ENCODE assay signal across 8 cellular contexts in genomic region chr6:44128020-44128917, GRCh38. TPM values are rescaled to one million over a fixed set of nuclear protein-coding genes. Genes with fewer than 3 reads are reported as not detected.
DNase-seq lines count a peak whose midpoint lies in the region; ATAC-seq and TF ChIP-seq lines count a peak whose summit lies in the region.

No MANE protein-coding gene starts in this region.

- peaks cover 11 to 72% (median 42%) of the 10 kb centered on the region in 3 donors for H3K4me1 ChIP-seq in esophagus squamous epithelium
- peaks cover 27 to 32% of the 10 kb centered on the region in 2 donors for H3K4me1 ChIP-seq in naive thymus-derived CD4-positive, alpha-beta T cell (ENCODE audit: control insufficient read depth in 2 of 2, insufficient read depth in 2 of 2, low read length in 2 of 2)
- H3K4me1 ChIP-seq in vagina, result peaks cover 74% of the 10 kb centered on the region

- peak; percentile 25 for ATAC-seq in HG03432 (IDR thresholded peaks at IDR 0.05; ENCODE audit: unreplicated experiment)
- peak; percentile 9 for ATAC-seq in activated B cell treated with CpG ODN at 0.5 μM for 24 hours (ENCODE audit: low read depth)
- ATAC-seq in naive thymus-derived CD4-positive, alpha-beta T cell, result no peak
- no peak for ATAC-seq in GM18870 (IDR thresholded peaks at IDR 0.05; ENCODE audit: unreplicated experiment)

- intact Hi-C loops in activated B cell treated with CpG ODN at 0.5 μM for 24 hours (cut with micrococcal nuclease) (loop anchor here (5.0 kb wide), 1 partner anchor 94 kb away; the partner anchor contains the start of gene SLC29A1), esophagus squamous epithelium (cut with DNase I) (no loop called here), vagina (cut with DNase I) (no loop called here)
- intact Hi-C loops in naive thymus-derived CD4-positive, alpha-beta T cell (cut with micrococcal nuclease), result loop anchor here in 1 of 2 donors (5.0 kb wide), 1 partner anchor 1999 kb away; the partner anchor contains the start of gene ENPP4

- H3K27me3 ChIP-seq in esophagus squamous epithelium (no peaks in the 10 kb centered on the region), vagina (no peaks in the 10 kb centered on the region)
- no peaks in the 10 kb centered on the region for H3K27me3 ChIP-seq in naive thymus-derived CD4-positive, alpha-beta T cell (ENCODE audit: control insufficient read depth in 2 of 2, insufficient read depth in 2 of 2, low read length in 2 of 2)

- peak overlapping the region; percentile 87 to 98 (median 96) for H3K4me3 ChIP-seq in esophagus squamous epithelium
- H3K4me3 ChIP-seq in naive thymus-derived CD4-positive, alpha-beta T cell (ENCODE audit: low read length), result peak overlapping the region; percentile 65
- peak overlapping the region; percentile 78 to 98 for H3K4me3 ChIP-seq in vagina

- peaks cover 44% of the 10 kb centered on the region for H3K4me1 Mint-ChIP-seq in activated B cell treated with CpG ODN at 0.5 μM for 24 hours
- peaks cover 39 to 75% (median 51%) of the 10 kb centered on the region in 7 donors for H3K4me1 Mint-ChIP-seq in naive thymus-derived CD4-positive, alpha-beta T cell

- POLR2A ChIA-PET in activated B cell treated with CpG ODN at 0.5 μM for 24 hours (lab: Charles Lee), result interaction anchor here (0.6 to 1.4 kb wide), 13 partner anchors 10 to 553 kb away, joined by 3 to 11 read pairs (median 4); partner anchors contain the start of genes CDC5L, GTPBP2, HSP90AB1 and POLH
- POLR2A ChIA-PET in naive thymus-derived CD4-positive, alpha-beta T cell (lab: Charles Lee), result interaction anchor here (0.7 to 1.0 kb wide), 2 partner anchors 13 to 118 kb away, joined by 3 read pairs; partner anchors contain the start of gene HSP90AB1

- no peak overlapping the region for H3K27ac Mint-ChIP-seq in activated B cell treated with CpG ODN at 0.5 μM for 24 hours
- peak overlapping the region in 6 of 9 donors; percentile 31 to 71 (median 49) for H3K27ac Mint-ChIP-seq in naive thymus-derived CD4-positive, alpha-beta T cell

- WGBS in esophagus squamous epithelium, 2 donors, result 12% methylated on average over 10 of the region's 49 CpGs; no CpG with 5 or more reads in 1 of the 2 donors

- H3K9me3 ChIP-seq in esophagus squamous epithelium (no peaks in the 10 kb centered on the region), vagina (no peaks in the 10 kb centered on the region)
- H3K9me3 ChIP-seq in naive thymus-derived CD4-positive, alpha-beta T cell (ENCODE audit: control insufficient read depth in 2 of 3, low read length in 3 of 3), result no peaks in the 10 kb centered on the region

- H3K9me3 Mint-ChIP-seq in activated B cell treated with CpG ODN at 0.5 μM for 24 hours, result no peaks in the 10 kb centered on the region
- H3K9me3 Mint-ChIP-seq in naive thymus-derived CD4-positive, alpha-beta T cell, result no peaks in the 10 kb centered on the region

- H3K36me3 ChIP-seq in esophagus squamous epithelium, result no peaks in the 10 kb centered on the region
- peaks cover 0 to 5% (median 0%) of the 10 kb centered on the region in 3 experiments for H3K36me3 ChIP-seq in naive thymus-derived CD4-positive, alpha-beta T cell (ENCODE audit: control insufficient read depth in 2 of 3, insufficient read depth in 3 of 3, low read length in 3 of 3)
- H3K36me3 ChIP-seq in vagina, result no peaks in the 10 kb centered on the region

- CTCF ChIA-PET in activated B cell treated with CpG ODN at 0.5 μM for 24 hours (lab: Charles Lee), result no interaction called here
- CTCF ChIA-PET in naive thymus-derived CD4-positive, alpha-beta T cell (lab: Charles Lee), result no interaction called here

- no peak for TF ChIP-seq POLR2A in esophagus squamous epithelium (IDR thresholded peaks at IDR 0.05)
- no peak for TF ChIP-seq POLR2A in vagina (IDR thresholded peaks at IDR 0.05)

- DNase-seq in NCI-H1105 (lab: John Stamatoyannopoulos, UW) (peak; percentile 20), NCI-H1105 treated with DMSO at 0.1 percent for 48 hours (lab: John Stamatoyannopoulos, UW) (no peak), activated B cell treated with CpG ODN at 0.5 μM for 24 hours (peak; percentile 34), esophagus squamous epithelium (lab: John Stamatoyannopoulos, UW) (no peak), vagina (ENCODE audit: extremely low spot score in 2 of 2) (no peak)
- DNase-seq in naive thymus-derived CD4-positive, alpha-beta T cell, result peak in 7 of 9 donors; percentile 8 to 35 (median 18)

- peak overlapping the region; percentile 83 for H3K4me3 Mint-ChIP-seq in activated B cell treated with CpG ODN at 0.5 μM for 24 hours
- H3K4me3 Mint-ChIP-seq in naive thymus-derived CD4-positive, alpha-beta T cell, result peak overlapping the region; percentile 72 to 99 (median 91)

- TF ChIP-seq CTCF in activated B cell treated with CpG ODN at 0.5 μM for 24 hours (IDR thresholded peaks at IDR 0.05) (no peak), esophagus squamous epithelium (IDR thresholded peaks at IDR 0.05) (peak in 3 of 6 experiments; percentile 13 to 42 (median 30)), vagina (IDR thresholded peaks at IDR 0.05) (no peak)

- H3K27me3 Mint-ChIP-seq in activated B cell treated with CpG ODN at 0.5 μM for 24 hours, result no peaks in the 10 kb centered on the region
- H3K27me3 Mint-ChIP-seq in naive thymus-derived CD4-positive, alpha-beta T cell, result no peaks in the 10 kb centered on the region

- H3K27ac ChIP-seq in esophagus squamous epithelium, result peak overlapping the region; percentile 91 to 98 (median 94)
- peak overlapping the region; percentile 73 for H3K27ac ChIP-seq in naive thymus-derived CD4-positive, alpha-beta T cell (ENCODE audit: low read depth, low read length)
- peak overlapping the region; percentile 88 for H3K27ac ChIP-seq in vagina

- peaks cover 13% of the 10 kb centered on the region for H3K36me3 Mint-ChIP-seq in activated B cell treated with CpG ODN at 0.5 μM for 24 hours (ENCODE audit: low read depth)
- H3K36me3 Mint-ChIP-seq in naive thymus-derived CD4-positive, alpha-beta T cell, result peaks cover 0 to 14% (median 0%) of the 10 kb centered on the region in 5 donors

RNA-seq across cellular contexts. Expression of gene TMEM63B, which starts 0.9 kb away (rescaled TPM):
- total RNA-seq in activated B cell treated with CpG ODN at 0.5 μM for 24 hours, result 12.3 and 13.9 TPM in 2 replicates
- total RNA-seq in esophagus squamous epithelium, result 10 to 100 TPM; 27.8 to 56.3 (median 45.5) TPM
- 10 to 100 TPM; 16.2 to 21.4 (median 18.1) TPM for total RNA-seq in naive thymus-derived CD4-positive, alpha-beta T cell
- 1 to 10 TPM in 1 of 2 donors, under 1 TPM in 1; 0.18 to 1.7 TPM for polyA plus RNA-seq in naive thymus-derived CD4-positive, alpha-beta T cell
- total RNA-seq in vagina, result 32.4 TPM

RNA-seq across cellular contexts. Expression of gene MRPL14, which starts 1.0 kb away (rescaled TPM):
- 40.5 and 45.5 TPM in 2 replicates for total RNA-seq in activated B cell treated with CpG ODN at 0.5 μM for 24 hours
- 10 to 100 TPM; 41.7 to 60.3 (median 53.6) TPM for total RNA-seq in esophagus squamous epithelium
- total RNA-seq in naive thymus-derived CD4-positive, alpha-beta T cell, result 10 to 100 TPM; 12.6 to 58.3 (median 15.8) TPM
- 10 to 100 TPM; 71.4 to 77.9 TPM for polyA plus RNA-seq in naive thymus-derived CD4-positive, alpha-beta T cell
- total RNA-seq in vagina, result 36.1 TPM

RNA-seq across cellular contexts. Expression of gene CAPN11, which starts 30.4 kb away (rescaled TPM):
- total RNA-seq in activated B cell treated with CpG ODN at 0.5 μM for 24 hours (not detected in 2 replicates), esophagus squamous epithelium (under 1 TPM in 2 of 4 donors, not detected in 2; 0.57 to 1.00 TPM), vagina (2.0 TPM)
- under 1 TPM in 1 of 5 experiments, not detected in 4; 0.66 TPM for total RNA-seq in naive thymus-derived CD4-positive, alpha-beta T cell
- polyA plus RNA-seq in naive thymus-derived CD4-positive, alpha-beta T cell, result not detected

Comparison
In these comparisons a context has a peak if more than half of its experiments do, and no peak if none do; other contexts are left out.
1. DNase-seq: peak in NCI-H1105 (single experiment), activated B cell treated with CpG ODN at 0.5 μM for 24 hours (single experiment) and naive thymus-derived CD4-positive, alpha-beta T cell (7 of 9); none in NCI-H1105 treated with DMSO at 0.1 percent for 48 hours (single experiment), esophagus squamous epithelium (single experiment) and vagina (0 of 2).
2. ATAC-seq: peak in HG03432 (single experiment) and activated B cell treated with CpG ODN at 0.5 μM for 24 hours (single experiment); none in naive thymus-derived CD4-positive, alpha-beta T cell (single experiment) and GM18870 (single experiment).
3. Peak in every context shown above with its lines, with median percentiles within 50 percentile points of each other: H3K27ac ChIP-seq and H3K4me3 ChIP-seq.